ENCODE assay signal across 8 cellular contexts in genomic region chr11:117180661-117181585, GRCh38. TPM values are rescaled to one million over a fixed set of nuclear protein-coding genes. Genes with fewer than 3 reads are reported as not detected.
DNase-seq lines count a peak whose midpoint lies in the region; ATAC-seq and TF ChIP-seq lines count a peak whose summit lies in the region.

No MANE protein-coding gene starts in this region.

- H3K4me3 ChIP-seq in fibroblast of pulmonary artery (replicated peaks; ENCODE audit: low read depth, low read length): no peak overlapping the region
- H3K4me3 ChIP-seq in testis: no peak overlapping the region

- H3K27ac Mint-ChIP-seq in activated T-cell treated with anti-CD3 and anti-CD28 coated beads, Interleukin-2, amount 50 U/mL, for 72 hours: peak overlapping the region; percentile 52
- H3K27ac Mint-ChIP-seq in neural crest cell (ENCODE audit: unreplicated experiment): no peak overlapping the region

- peaks cover 0 to 2% of the 10 kb centered on the region in 2 donors for H3K36me3 Mint-ChIP-seq in activated T-cell treated with anti-CD3 and anti-CD28 coated beads, Interleukin-2, amount 50 U/mL, for 72 hours (ENCODE audit: insufficient read depth in 2 of 2)
- H3K36me3 Mint-ChIP-seq in neural crest cell (ENCODE audit: low read depth): no peaks in the 10 kb centered on the region

- TF ChIP-seq POLR2A in testis (IDR thresholded peaks at IDR 0.05): no peak

- no peaks in the 10 kb centered on the region for H3K9me3 Mint-ChIP-seq in activated T-cell treated with anti-CD3 and anti-CD28 coated beads, Interleukin-2, amount 50 U/mL, for 72 hours
- no peaks in the 10 kb centered on the region for H3K9me3 Mint-ChIP-seq in neural crest cell

- peaks cover 31% of the 10 kb centered on the region for H3K4me1 Mint-ChIP-seq in activated T-cell treated with anti-CD3 and anti-CD28 coated beads, Interleukin-2, amount 50 U/mL, for 72 hours (ENCODE audit: low read depth)
- peaks cover 37% of the 10 kb centered on the region for H3K4me1 Mint-ChIP-seq in neural crest cell

- H3K27me3 ChIP-seq in testis: no peaks in the 10 kb centered on the region

- peak; percentile 36 to 37 for ATAC-seq in activated T-cell treated with anti-CD3 and anti-CD28 coated beads, Interleukin-2, amount 50 U/mL, for 72 hours (replicated peaks in 1 of 2)
- no peak for ATAC-seq in HG03139 (IDR thresholded peaks at IDR 0.05; ENCODE audit: unreplicated experiment)

- H3K4me3 Mint-ChIP-seq in activated T-cell treated with anti-CD3 and anti-CD28 coated beads, Interleukin-2, amount 50 U/mL, for 72 hours: peak overlapping the region; percentile 94 to 97
- H3K4me3 Mint-ChIP-seq in neural crest cell: peak overlapping the region; percentile 96

- peaks cover 18% of the 10 kb centered on the region for H3K4me1 ChIP-seq in testis

- 60 to 70% methylated on average over 20 to 22 of the region's 22 CpGs for WGBS in testis, 2 donors

- no peak overlapping the region for H3K27ac ChIP-seq in testis

- TF ChIP-seq CTCF in fibroblast of pulmonary artery (IDR thresholded peaks at IDR 0.05; ENCODE audit: low read length, missing control alignments) (peak; percentile 76), neural crest cell (conservative IDR thresholded peaks at IDR 0.05) (peak; percentile 51), testis (IDR thresholded peaks at IDR 0.05) (peak; percentile 51 to 76 (median 66))

- DNase-seq in AG20443 (ENCODE audit: low spot score) (peak; percentile 81), GM19240 (ENCODE audit: insufficient read length, low spot score) (peak; percentile 58), NOMO-1 treated with dmso at 0.1 percent for 144 hours (lab: John Stamatoyannopoulos, UW; ENCODE audit: unreplicated experiment) (peak; percentile 53), fibroblast of pulmonary artery (ENCODE audit: low read depth) (peak; percentile 81), neural crest cell (ENCODE audit: low read depth, low spot score) (peak; percentile 58), testis (peak; percentile 92)
- peak; percentile 65 to 66 for DNase-seq in activated T-cell treated with anti-CD3 and anti-CD28 coated beads, Interleukin-2, amount 50 U/mL, for 72 hours

- intact Hi-C loops in testis (cut with DNase I; ENCODE audit: low total_unique reads): no loop called here

- no peaks in the 10 kb centered on the region for H3K36me3 ChIP-seq in testis (ENCODE audit: low read depth, missing control alignments)

- H3K27me3 Mint-ChIP-seq in activated T-cell treated with anti-CD3 and anti-CD28 coated beads, Interleukin-2, amount 50 U/mL, for 72 hours (ENCODE audit: low read depth): no peaks in the 10 kb centered on the region
- no peaks in the 10 kb centered on the region for H3K27me3 Mint-ChIP-seq in neural crest cell (ENCODE audit: low read depth)

- no peaks in the 10 kb centered on the region for H3K9me3 ChIP-seq in testis

RNA-seq across cellular contexts. Expression of gene SIDT2, which starts 2.4 kb away (rescaled TPM):
- 10 to 100 TPM; 32.0 to 40.3 TPM for total RNA-seq in activated T-cell treated with anti-CD3 and anti-CD28 coated beads, Interleukin-2, amount 50 U/mL, for 72 hours
- total RNA-seq in neural crest cell (33.5 and 37.6 TPM in 2 replicates), testis (100 to 1,000 TPM in 1 of 2 donors, 10 to 100 TPM in 1; 93.8 to 129 TPM)
- polyA plus RNA-seq in testis (ENCODE audit: insufficient read depth, low read depth, low replicate concordance): 69.5 TPM

RNA-seq across cellular contexts. Expression of gene TAGLN, which starts 18.2 kb away (rescaled TPM):
- 1 to 10 TPM; 7.2 to 8.9 TPM for total RNA-seq in activated T-cell treated with anti-CD3 and anti-CD28 coated beads, Interleukin-2, amount 50 U/mL, for 72 hours
- total RNA-seq in neural crest cell (6.4 and 7.7 TPM in 2 replicates), testis (100 to 1,000 TPM; 167 to 187 TPM)
- 800 TPM for polyA plus RNA-seq in testis (ENCODE audit: insufficient read depth, low read depth, low replicate concordance)

RNA-seq across cellular contexts. Expression of gene PAFAH1B2, which starts 36.8 kb away (rescaled TPM):
- 10 to 100 TPM; 56.7 to 64.3 TPM for total RNA-seq in activated T-cell treated with anti-CD3 and anti-CD28 coated beads, Interleukin-2, amount 50 U/mL, for 72 hours
- total RNA-seq in neural crest cell (132 and 134 TPM in 2 replicates), testis (100 to 1,000 TPM; 150 to 156 TPM)
- 66.5 TPM for polyA plus RNA-seq in testis (ENCODE audit: insufficient read depth, low read depth, low replicate concordance)

RNA-seq across cellular contexts. Expression of gene PCSK7, which starts 51.0 kb away (rescaled TPM):
- 100 to 1,000 TPM; 139 to 147 TPM for total RNA-seq in activated T-cell treated with anti-CD3 and anti-CD28 coated beads, Interleukin-2, amount 50 U/mL, for 72 hours
- total RNA-seq in neural crest cell (49.7 and 53.1 TPM in 2 replicates), testis (10 to 100 TPM; 57.7 to 66.5 TPM)
- 52.0 TPM for polyA plus RNA-seq in testis (ENCODE audit: insufficient read depth, low read depth, low replicate concordance)

RNA-seq across cellular contexts. Expression of gene RNF214, which starts 51.5 kb away (rescaled TPM):
- 10 to 100 TPM; 30.7 to 33.5 TPM for total RNA-seq in activated T-cell treated with anti-CD3 and anti-CD28 coated beads, Interleukin-2, amount 50 U/mL, for 72 hours
- total RNA-seq in neural crest cell (47.2 and 47.5 TPM in 2 replicates), testis (10 to 100 TPM; 37.8 to 48.9 TPM)
- 44.9 TPM for polyA plus RNA-seq in testis (ENCODE audit: insufficient read depth, low read depth, low replicate concordance)

Comparison
In these comparisons a context has a peak if more than half of its experiments do, and no peak if none do; other contexts are left out.
1. RNA of gene TAGLN, which starts 18.2 kb away (total RNA-seq): 167 to 187 TPM in testis; 7.2 to 8.9 TPM in activated T-cell treated with anti-CD3 and anti-CD28 coated beads, Interleukin-2, amount 50 U/mL, for 72 hours and 6.4 to 7.7 TPM in neural crest cell; every median in the first group is over 10 times any median in the second.
2. Peak in every context shown above with its lines, with median percentiles within 50 percentile points of each other: DNase-seq and CTCF ChIP-seq.